ENCODE assay signal across 3 cellular contexts in genomic region chr17:52636443-52636842, GRCh38.
TF ChIP-seq lines count a peak whose summit lies in the region.

No MANE protein-coding gene starts in this region.

TF ChIP-seq in HepG2, 621 proteins besides CTCF, POLR2A, EP300 and RAD21:
- TF ChIP-seq ZNF777 (CRISPR knock-in tag; IDR thresholded peaks at IDR 0.05), result no peak
- TF ChIP-seq MAFK (conservative IDR thresholded peaks at IDR 0.05 in 1 of 2, IDR thresholded peaks at IDR 0.05 in 1 of 2; ENCODE audit: low read length in 2 of 2), result peak; percentile 75 to 90
- TF ChIP-seq MAFF (IDR thresholded peaks at IDR 0.05; ENCODE audit: low read depth, low read length), result peak; percentile 84
- no peak for TF ChIP-seq AKAP8 (CRISPR knock-in tag; IDR thresholded peaks at IDR 0.05)

TF ChIP-seq in A549, 52 proteins besides CTCF, POLR2A, EP300 and RAD21:
- TF ChIP-seq SREBF2 (IDR thresholded peaks at IDR 0.05) (no peak), MAFK (IDR thresholded peaks at IDR 0.05; ENCODE audit: partially characterized antibody) (peak; percentile 54)
TF ChIP-seq in A549: peak in this region for 1.

TF ChIP-seq in IMR-90, 13 proteins besides CTCF, POLR2A, EP300 and RAD21:
- peak; percentile 73 for TF ChIP-seq MAFK (IDR thresholded peaks at IDR 0.05; ENCODE audit: low read depth, low read length)
- TF ChIP-seq ELK1 (IDR thresholded peaks at IDR 0.05; ENCODE audit: borderline replicate concordance, low read depth, low read length), result no peak
TF ChIP-seq in IMR-90: peak in this region for 1.
